ENCODE assay signal across 25 cellular contexts in genomic region chr5:126428421-126428820, GRCh38.
"Had no signal": no experiment of that assay in that cellular context is flagged by ENCODE, and none has a peak within 500 bp of the region (broad histone marks: within the 10 kb centered on the region; RNA-seq: fewer than 3 reads in every experiment).

No MANE protein-coding gene starts in this region.

- H3K27ac ChIP-seq: esophagus squamous epithelium, right atrium auricular region, stomach, upper lobe of left lung, VCaP had no signal

- DNase-seq: activated CD4-positive, alpha-beta T cell treated with anti-CD3 and anti-CD28 coated beads for 4 hours; activated CD4-positive, alpha-beta T cell treated with anti-CD3 and anti-CD28 coated beads, Interleukin-2, amount 50 U/mL, for 48 hours; activated naive CD8-positive, alpha-beta T cell treated with anti-CD3 and anti-CD28 coated beads, Interleukin-2, amount 50 U/mL, for 24 hours; activated T-cell treated with anti-CD3 and anti-CD28 coated beads, Interleukin-2, amount 50 U/mL, for 48 hours; amygdala; cerebellar nuclear complex; cortex of kidney; esophagus squamous epithelium; foreskin melanocyte; left cardiac atrium; left ventricle myocardium superior; naive thymus-derived CD8-positive, alpha-beta T cell; nucleus accumbens; stimulated activated CD4-positive, alpha-beta T cell treated with anti-CD3 and anti-CD28 coated beads, Interleukin-15, amount 100 ng/mL, for 24 hours; stimulated activated CD4-positive, alpha-beta T cell treated with anti-CD3 and anti-CD28 coated beads, Interleukin-2, amount 100 ng/mL, for 24 hours; stimulated activated naive B cell treated with anti-CD40 and anti-IgM and Interleukin-4, amounts not matched to agents 10 μg/mL and 1 μg/mL and 100 μg/mL, for 72 hours; stomach; thyroid gland; upper lobe of left lung had no signal

- H3K36me3 ChIP-seq: right atrium auricular region, thyroid gland had no signal

- H3K36me3 Mint-ChIP-seq: stimulated activated naive B cell treated with anti-CD40 and anti-IgM and Interleukin-4, amounts not matched to agents 10 μg/mL and 1 μg/mL and 100 μg/mL, for 72 hours had no signal

- H3K9me3 Mint-ChIP-seq: activated naive CD4-positive, alpha-beta T cell treated with anti-CD3 and anti-CD28 coated beads, Interleukin-2, amount 50 U/mL, for 24 hours; activated naive CD8-positive, alpha-beta T cell treated with anti-CD3 and anti-CD28 coated beads, Interleukin-2, amount 50 U/mL, for 24 hours; activated T-helper 2 cell treated with anti-CD3 and anti-CD28 coated beads, Interferon-gamma antibody, Interleukin-2, Interleukin-4, amounts not matched to agents 10 μg/mL and 5 μg/mL and 100 μg/mL, durations not matched to agents 14 hours and 24 hours and 36 hours; mesothelial cell of epicardium; naive thymus-derived CD8-positive, alpha-beta T cell; neural crest cell; stimulated activated naive B cell treated with anti-CD40 and anti-IgM and Interleukin-4, amounts not matched to agents 10 μg/mL and 1 μg/mL and 100 μg/mL, for 72 hours had no signal

- H3K27ac Mint-ChIP-seq: activated naive CD4-positive, alpha-beta T cell treated with anti-CD3 and anti-CD28 coated beads, Interleukin-2, amount 50 U/mL, for 24 hours; activated naive CD8-positive, alpha-beta T cell treated with anti-CD3 and anti-CD28 coated beads, Interleukin-2, amount 50 U/mL, for 24 hours; activated T-helper 2 cell treated with anti-CD3 and anti-CD28 coated beads, Interferon-gamma antibody, Interleukin-2, Interleukin-4, amounts not matched to agents 10 μg/mL and 5 μg/mL and 100 μg/mL, durations not matched to agents 14 hours and 24 hours and 36 hours; mesothelial cell of epicardium; naive thymus-derived CD8-positive, alpha-beta T cell; stimulated activated naive B cell treated with anti-CD40 and anti-IgM and Interleukin-4, amounts not matched to agents 10 μg/mL and 1 μg/mL and 100 μg/mL, for 72 hours had no signal

- H3K27me3 Mint-ChIP-seq: activated naive CD4-positive, alpha-beta T cell treated with anti-CD3 and anti-CD28 coated beads, Interleukin-2, amount 50 U/mL, for 24 hours; activated naive CD8-positive, alpha-beta T cell treated with anti-CD3 and anti-CD28 coated beads, Interleukin-2, amount 50 U/mL, for 24 hours; naive thymus-derived CD8-positive, alpha-beta T cell had no signal

- H3K4me3 Mint-ChIP-seq: activated naive CD4-positive, alpha-beta T cell treated with anti-CD3 and anti-CD28 coated beads, Interleukin-2, amount 50 U/mL, for 24 hours; activated naive CD8-positive, alpha-beta T cell treated with anti-CD3 and anti-CD28 coated beads, Interleukin-2, amount 50 U/mL, for 24 hours; mesothelial cell of epicardium; naive thymus-derived CD8-positive, alpha-beta T cell; neural crest cell; stimulated activated naive B cell treated with anti-CD40 and anti-IgM and Interleukin-4, amounts not matched to agents 10 μg/mL and 1 μg/mL and 100 μg/mL, for 72 hours had no signal

- H3K9me3 ChIP-seq: esophagus squamous epithelium, right atrium auricular region, stomach, thyroid gland, upper lobe of left lung had no signal

- H3K27me3 ChIP-seq: esophagus squamous epithelium, right atrium auricular region, stomach, thyroid gland, upper lobe of left lung had no signal

- H3K4me3 ChIP-seq: esophagus squamous epithelium, right atrium auricular region, stomach, thyroid gland, upper lobe of left lung had no signal
